ENCODE assay signal across 18 cellular contexts in the genomic region with DNA sequence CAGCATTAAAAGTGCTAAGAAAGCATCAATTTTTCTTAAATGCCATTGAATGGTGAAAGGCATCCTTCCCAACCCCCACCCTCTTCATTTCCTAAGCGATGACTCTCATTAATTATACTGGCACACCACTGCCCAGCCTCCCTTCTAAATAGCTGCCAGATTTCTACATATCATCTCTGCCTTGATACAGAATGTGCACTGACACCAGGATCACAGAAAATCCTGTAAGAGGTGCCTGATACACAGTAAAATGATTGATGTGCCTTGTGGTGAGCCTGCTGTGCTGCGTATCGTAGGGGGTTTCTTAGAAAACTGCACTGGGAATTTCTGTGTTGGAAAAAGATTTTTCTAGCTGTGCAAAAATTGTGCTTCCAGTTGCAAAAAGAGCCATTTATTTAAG. TPM values are rescaled to one million over a fixed set of nuclear protein-coding genes. Genes with fewer than 3 reads are reported as not detected.
A peak's percentile ranks its signal among the peaks of the same experiment; 100 is the strongest.
DNase-seq lines count a peak whose midpoint lies in the region; ATAC-seq and TF ChIP-seq lines count a peak whose summit lies in the region.
"Had no signal": no experiment of that assay in that cellular context is flagged by ENCODE, and none has a peak within 500 bp of the region (broad histone marks: within the 10 kb centered on the region; RNA-seq: fewer than 3 reads in every experiment).

No MANE protein-coding gene starts in this region.

- H3K4me3 Mint-ChIP-seq in activated CD4-positive, alpha-beta T cell treated with anti-CD3 and anti-CD28 coated beads, Interleukin-2, amount 10 ng/mL, durations not matched to agents 24 days and 14 days: no peak overlapping the region
- H3K4me3 Mint-ChIP-seq: HFFc6 had no signal

- H3K9me3 Mint-ChIP-seq in activated CD4-positive, alpha-beta T cell treated with anti-CD3 and anti-CD28 coated beads, Interleukin-2, amount 10 ng/mL, durations not matched to agents 24 days and 14 days: no peaks in the 10 kb centered on the region
- H3K9me3 Mint-ChIP-seq: CD4-positive, CD25-positive, alpha-beta regulatory T cell; HFFc6 had no signal

- peak; percentile 39 for DNase-seq in NCI-H82 (lab: John Stamatoyannopoulos, UW)
- DNase-seq in NCI-H82 treated with DMSO at 0.1 percent for 48 hours (lab: John Stamatoyannopoulos, UW; ENCODE audit: unreplicated experiment): no peak
- peak; percentile 44 for DNase-seq in NCI-H2227 treated with DMSO at 0.1 percent for 48 hours (lab: John Stamatoyannopoulos, UW)
- peak; percentile 34 for DNase-seq in left kidney (ENCODE audit: low read depth, low spot score)
- no peak for DNase-seq in omental fat pad (ENCODE audit: low spot score)
- no peak for DNase-seq in AG08396 (ENCODE audit: low spot score)
- DNase-seq in activated CD4-positive, alpha-beta T cell treated with anti-CD3 and anti-CD28 coated beads, Interleukin-2, amount 10 ng/mL, durations not matched to agents 24 days and 14 days: no peak
- DNase-seq: CD4-positive, CD25-positive, alpha-beta regulatory T cell; DND-41; GDM1; HFFc6; MG63; NCI-H1092 treated with DMSO at 0.1 percent for 48 hours; NCI-H2029; NCI-H345; NCI-H748 treated with DMSO at 0.1 percent for 48 hours; SIG-M5 had no signal

- H3K4me1 Mint-ChIP-seq in activated CD4-positive, alpha-beta T cell treated with anti-CD3 and anti-CD28 coated beads, Interleukin-2, amount 10 ng/mL, durations not matched to agents 24 days and 14 days: peaks cover 19% of the 10 kb centered on the region

- H3K27ac Mint-ChIP-seq in activated CD4-positive, alpha-beta T cell treated with anti-CD3 and anti-CD28 coated beads, Interleukin-2, amount 10 ng/mL, durations not matched to agents 24 days and 14 days: no peak overlapping the region
- H3K27ac Mint-ChIP-seq: HFFc6 had no signal

- no peaks in the 10 kb centered on the region for H3K36me3 Mint-ChIP-seq in activated CD4-positive, alpha-beta T cell treated with anti-CD3 and anti-CD28 coated beads, Interleukin-2, amount 10 ng/mL, durations not matched to agents 24 days and 14 days (ENCODE audit: low read depth)
- H3K36me3 Mint-ChIP-seq: CD4-positive, CD25-positive, alpha-beta regulatory T cell had no signal

- H3K27me3 Mint-ChIP-seq in activated CD4-positive, alpha-beta T cell treated with anti-CD3 and anti-CD28 coated beads, Interleukin-2, amount 10 ng/mL, durations not matched to agents 24 days and 14 days: peaks cover 58% of the 10 kb centered on the region

- TF ChIP-seq CTCF in omental fat pad (IDR thresholded peaks at IDR 0.05): no peak

- ATAC-seq in omental fat pad (ENCODE audit: low FRiP score): peak; percentile 14
- ATAC-seq in HG03045 (IDR thresholded peaks at IDR 0.05; ENCODE audit: unreplicated experiment): no peak

- intact Hi-C loops in activated CD4-positive, alpha-beta T cell treated with anti-CD3 and anti-CD28 coated beads, Interleukin-2, amount 10 ng/mL, durations not matched to agents 24 days and 14 days (cut with micrococcal nuclease): no loop called here

RNA-seq across cellular contexts. Expression of a gene that starts 3.0 kb away (rescaled TPM):
- 1 to 10 TPM in 1 of 4 donors, under 1 TPM in 3; 0.12 to 3.2 (median 0.23) TPM for total RNA-seq in omental fat pad
- total RNA-seq in activated CD4-positive, alpha-beta T cell treated with anti-CD3 and anti-CD28 coated beads, Interleukin-2, amount 10 ng/mL, durations not matched to agents 24 days and 14 days: 0.38 TPM in 1 of 2 replicates, not detected in the other
- total RNA-seq: HFFc6 had no signal

RNA-seq across cellular contexts. Expression of a gene that starts 58.2 kb away (rescaled TPM):
- 1 to 10 TPM; 1.1 to 2.2 (median 1.7) TPM for total RNA-seq in omental fat pad
- 1.6 and 2.1 TPM in 2 replicates for total RNA-seq in activated CD4-positive, alpha-beta T cell treated with anti-CD3 and anti-CD28 coated beads, Interleukin-2, amount 10 ng/mL, durations not matched to agents 24 days and 14 days

Comparison
In these comparisons a context has a peak if more than half of its experiments do, and no peak if none do; other contexts are left out.
1. DNase-seq: peak in NCI-H82 (single experiment), NCI-H2227 treated with DMSO at 0.1 percent for 48 hours (single experiment) and left kidney (single experiment); none in NCI-H82 treated with DMSO at 0.1 percent for 48 hours (single experiment), omental fat pad (single experiment), AG08396 (single experiment) and activated CD4-positive, alpha-beta T cell treated with anti-CD3 and anti-CD28 coated beads, Interleukin-2, amount 10 ng/mL, durations not matched to agents 24 days and 14 days (single experiment).